Comparison of ENCODE assay signal across 7 cellular contexts in genomic region chrX:49185062-49185394, GRCh38. TPM values are rescaled to one million over a fixed set of nuclear protein-coding genes. Genes with fewer than 3 reads are reported as not detected.
DNase-seq lines count a peak whose midpoint lies in the region; ATAC-seq and TF ChIP-seq lines count a peak whose summit lies in the region.
"Had no signal": no experiment of that assay in that cellular context is flagged by ENCODE, and none has a peak within 500 bp of the region (broad histone marks: within the 10 kb centered on the region; RNA-seq: fewer than 3 reads in every experiment).

No MANE protein-coding gene starts in this region.

- peaks cover 40% of the 10 kb centered on the region for H3K4me1 Mint-ChIP-seq in activated CD4-positive, alpha-beta T cell treated with anti-CD3 and anti-CD28 coated beads, Interleukin-2, amount 10 ng/mL, durations not matched to agents 7 days and 5 days

- peak overlapping the region; percentile 88 to 95 for H3K27ac ChIP-seq in esophagus (ENCODE audit: low read depth in 2 of 2, low read length in 1 of 2)
- peak overlapping the region in 1 of 2 donors; percentile 79 for H3K27ac ChIP-seq in thoracic aorta

- no peaks in the 10 kb centered on the region for H3K27me3 Mint-ChIP-seq in activated CD4-positive, alpha-beta T cell treated with anti-CD3 and anti-CD28 coated beads, Interleukin-2, amount 10 ng/mL, durations not matched to agents 7 days and 5 days

- no peaks in the 10 kb centered on the region for H3K9me3 Mint-ChIP-seq in activated CD4-positive, alpha-beta T cell treated with anti-CD3 and anti-CD28 coated beads, Interleukin-2, amount 10 ng/mL, durations not matched to agents 7 days and 5 days

- H3K27me3 ChIP-seq in esophagus (ENCODE audit: control insufficient read depth in 1 of 2, insufficient read depth in 2 of 2, low read length in 2 of 2) (no peaks in the 10 kb centered on the region), thoracic aorta (replicated peaks; ENCODE audit: insufficient read depth) (no peaks in the 10 kb centered on the region)

- TF ChIP-seq CTCF in thoracic aorta (IDR thresholded peaks at IDR 0.05), result no peak

- POLR2A ChIA-PET in activated CD4-positive, alpha-beta T cell treated with anti-CD3 and anti-CD28 coated beads, Interleukin-2, amount 10 ng/mL, durations not matched to agents 7 days and 5 days (lab: Charles Lee), result no interaction called here

- H3K27ac Mint-ChIP-seq in activated CD4-positive, alpha-beta T cell treated with anti-CD3 and anti-CD28 coated beads, Interleukin-2, amount 10 ng/mL, durations not matched to agents 7 days and 5 days, result peak overlapping the region; percentile 84

- H3K4me3 ChIP-seq in esophagus (ENCODE audit: low read depth in 1 of 2, low read length in 2 of 2) (peak overlapping the region; percentile 62 to 81), thoracic aorta (peak overlapping the region; percentile 75)

- peak overlapping the region; percentile 80 for H3K4me3 Mint-ChIP-seq in activated CD4-positive, alpha-beta T cell treated with anti-CD3 and anti-CD28 coated beads, Interleukin-2, amount 10 ng/mL, durations not matched to agents 7 days and 5 days

- ATAC-seq in thoracic aorta (ENCODE audit: insufficient number of reproducible peaks, low FRiP score, low read depth) (no peak), GM19023 (IDR thresholded peaks at IDR 0.05; ENCODE audit: unreplicated experiment) (no peak)

- H3K9me3 ChIP-seq in esophagus (ENCODE audit: control insufficient read depth in 2 of 2, insufficient read depth in 1 of 2, low read depth in 1 of 2, low read length in 1 of 2), result no peaks in the 10 kb centered on the region
- no peaks in the 10 kb centered on the region for H3K9me3 ChIP-seq in thoracic aorta

- CTCF ChIA-PET in activated CD4-positive, alpha-beta T cell treated with anti-CD3 and anti-CD28 coated beads, Interleukin-2, amount 10 ng/mL, durations not matched to agents 7 days and 5 days (lab: Charles Lee), result no interaction called here

- WGBS in esophagus, 2 donors, result 25 to 45% methylated on average over 8 of the region's 8 CpGs

- DNase-seq in activated CD4-positive, alpha-beta T cell treated with anti-CD3 and anti-CD28 coated beads, Interleukin-2, amount 10 ng/mL, durations not matched to agents 7 days and 5 days, result no peak
- DNase-seq in activated CD4-positive, alpha-beta T cell treated with anti-CD3 and anti-CD28 coated beads for 4 hours, result no peak
- DNase-seq in thoracic aorta (ENCODE audit: low spot score) (no peak), NCI-H1092 treated with DMSO at 0.1 percent for 48 hours (lab: John Stamatoyannopoulos, UW) (no peak)

- peaks cover 0 to 6% of the 10 kb centered on the region in 2 donors for H3K36me3 ChIP-seq in esophagus (ENCODE audit: control insufficient read depth in 2 of 2, insufficient read depth in 2 of 2, low read length in 1 of 2)
- H3K36me3 ChIP-seq in thoracic aorta, result peaks cover 4% of the 10 kb centered on the region

- H3K4me1 ChIP-seq in esophagus (ENCODE audit: control insufficient read depth in 2 of 2, insufficient read depth in 2 of 2, low read length in 1 of 2), result peaks cover 0 to 11% of the 10 kb centered on the region in 2 donors
- peaks cover 0 to 7% of the 10 kb centered on the region in 2 donors for H3K4me1 ChIP-seq in thoracic aorta (ENCODE audit: control insufficient read depth in 1 of 2, low read depth in 2 of 2)

- H3K36me3 Mint-ChIP-seq in activated CD4-positive, alpha-beta T cell treated with anti-CD3 and anti-CD28 coated beads, Interleukin-2, amount 10 ng/mL, durations not matched to agents 7 days and 5 days (ENCODE audit: low read depth), result peaks cover 10% of the 10 kb centered on the region

RNA-seq across cellular contexts. Expression of gene PRICKLE3, which starts 1.1 kb away (rescaled TPM):
- total RNA-seq in activated CD4-positive, alpha-beta T cell treated with anti-CD3 and anti-CD28 coated beads, Interleukin-2, amount 10 ng/mL, durations not matched to agents 7 days and 5 days, result 10 to 100 TPM; 13.7 to 17.6 TPM
- 10 to 100 TPM; 12.2 to 14.2 TPM for polyA plus RNA-seq in esophagus
- total RNA-seq in thoracic aorta, result 10 to 100 TPM; 21.4 to 46.7 TPM

RNA-seq across cellular contexts. Expression of gene PLP2, which starts 13.3 kb away (rescaled TPM):
- 100 to 1,000 TPM; 245 to 270 TPM for total RNA-seq in activated CD4-positive, alpha-beta T cell treated with anti-CD3 and anti-CD28 coated beads, Interleukin-2, amount 10 ng/mL, durations not matched to agents 7 days and 5 days
- polyA plus RNA-seq in esophagus, result 100 to 1,000 TPM; 267 to 453 TPM
- 100 to 1,000 TPM in 1 of 2 donors, 10 to 100 TPM in 1; 90.2 to 101 TPM for total RNA-seq in thoracic aorta

RNA-seq across cellular contexts. Expression of gene SYP, which starts 15.0 kb away (rescaled TPM):
- 1 to 10 TPM; 2.5 to 2.7 TPM for total RNA-seq in activated CD4-positive, alpha-beta T cell treated with anti-CD3 and anti-CD28 coated beads, Interleukin-2, amount 10 ng/mL, durations not matched to agents 7 days and 5 days
- under 1 TPM; 0.75 to 0.79 TPM for polyA plus RNA-seq in esophagus
- 1 to 10 TPM; 3.2 to 6.9 TPM for total RNA-seq in thoracic aorta

RNA-seq across cellular contexts. Expression of gene MAGIX, which starts 22.5 kb away (rescaled TPM):
- total RNA-seq in activated CD4-positive, alpha-beta T cell treated with anti-CD3 and anti-CD28 coated beads, Interleukin-2, amount 10 ng/mL, durations not matched to agents 7 days and 5 days, result 1 to 10 TPM; 1.9 to 2.8 TPM
- polyA plus RNA-seq in esophagus, result 1 to 10 TPM; 6.0 to 6.3 TPM
- 10 to 100 TPM in 1 of 2 donors, 1 to 10 TPM in 1; 3.5 to 16.8 TPM for total RNA-seq in thoracic aorta

RNA-seq across cellular contexts. Expression of gene CACNA1F, which starts 48.1 kb away (rescaled TPM):
- total RNA-seq in activated CD4-positive, alpha-beta T cell treated with anti-CD3 and anti-CD28 coated beads, Interleukin-2, amount 10 ng/mL, durations not matched to agents 7 days and 5 days, result under 1 TPM; 0.12 to 0.33 TPM
- under 1 TPM; 0.11 to 0.24 TPM for polyA plus RNA-seq in esophagus
- total RNA-seq in thoracic aorta, result under 1 TPM in 1 of 2 donors, not detected in 1; 0.81 TPM
- total RNA-seq: Daoy had no signal
